In the genomic region with DNA sequence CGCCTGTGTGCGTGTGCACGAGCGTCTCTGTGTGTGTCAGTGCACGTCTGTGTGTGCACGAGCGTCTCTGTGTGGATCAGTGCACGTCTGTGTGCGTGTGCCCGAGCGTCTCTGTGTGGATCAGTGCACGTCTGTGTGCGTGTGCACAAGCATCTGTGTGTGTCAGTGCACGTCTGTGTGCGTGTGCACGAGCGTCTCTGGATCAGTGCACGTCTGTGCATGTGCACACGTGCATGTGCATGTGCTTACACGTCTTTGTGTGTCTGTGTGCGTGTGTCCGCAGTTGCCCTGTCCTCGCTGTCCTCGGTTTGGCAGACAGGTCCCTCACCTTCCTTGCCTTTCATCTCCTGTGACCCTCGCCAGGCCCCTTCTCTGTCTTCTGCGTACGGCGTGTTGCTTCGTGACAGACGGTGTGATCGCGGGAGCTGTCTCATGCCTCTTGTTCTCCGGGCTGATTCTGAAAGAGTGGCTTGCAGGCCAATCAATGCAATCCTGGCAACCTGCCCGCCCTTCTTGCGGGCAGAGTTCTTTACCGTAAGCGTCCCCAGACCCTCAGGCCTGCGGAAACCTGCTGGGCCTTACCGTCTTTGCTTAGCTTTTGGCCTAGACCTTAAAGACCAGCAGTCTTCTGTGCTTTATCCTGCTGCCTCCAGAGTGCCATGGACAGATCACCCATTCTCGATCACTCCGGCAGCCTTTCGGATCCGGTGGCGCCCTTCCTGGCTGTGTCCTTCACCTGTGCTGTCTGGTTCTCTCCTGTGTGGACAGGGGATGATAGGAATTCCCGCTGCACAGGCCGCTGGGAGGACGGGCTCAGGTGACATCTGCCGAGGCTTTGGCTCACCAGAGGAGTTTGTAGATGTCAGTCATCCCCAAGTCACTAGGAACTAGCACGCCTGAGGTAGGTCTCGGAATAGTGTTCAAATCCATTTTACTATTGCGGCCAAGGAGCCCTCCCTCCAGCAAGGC, we compare ENCODE assay signal across 25 cellular contexts. TPM values are rescaled to one million over a fixed set of nuclear protein-coding genes. Genes with fewer than 3 reads are reported as not detected.
DNase-seq lines count a peak whose midpoint lies in the region; ATAC-seq, FAIRE-seq and TF ChIP-seq lines count a peak whose summit lies in the region.
"Had no signal": no experiment of that assay in that cellular context is flagged by ENCODE, and none has a peak within 500 bp of the region (broad histone marks: within the 10 kb centered on the region; RNA-seq: fewer than 3 reads in every experiment).

No MANE protein-coding gene starts in this region.

- H3K4me1 ChIP-seq in left ventricle myocardium inferior (peaks cover 35% of the 10 kb centered on the region), right atrium auricular region (peaks cover 0 to 11% of the 10 kb centered on the region in 2 donors), osteoblast (ENCODE audit: insufficient read depth, low read length) (no peaks in the 10 kb centered on the region), upper lobe of right lung (peaks cover 5% of the 10 kb centered on the region), kidney (ENCODE audit: control insufficient read depth in 1 of 2, insufficient read depth in 1 of 2, low read depth in 1 of 2, low read length in 2 of 2) (no peaks in the 10 kb centered on the region)
- H3K4me1 ChIP-seq: HAP-1, SJSA1 had no signal

- ATAC-seq in upper lobe of right lung, result no peak

- H3K4me3 ChIP-seq in left ventricle myocardium inferior (no peak overlapping the region), right atrium auricular region (no peak overlapping the region), osteoblast (ENCODE audit: insufficient read depth, low read length) (no peak overlapping the region), upper lobe of right lung (no peak overlapping the region), kidney (ENCODE audit: low read length in 2 of 2) (no peak overlapping the region)
- H3K4me3 ChIP-seq: GM23248, HAP-1, PC-9, SJSA1 had no signal

- H3K27ac ChIP-seq in left ventricle myocardium inferior (replicated peaks) (no peak overlapping the region), right atrium auricular region (no peak overlapping the region), osteoblast (ENCODE audit: low read depth, low read length) (no peak overlapping the region), upper lobe of right lung (no peak overlapping the region), kidney (ENCODE audit: low read depth in 2 of 2, low read length in 2 of 2) (no peak overlapping the region)
- H3K27ac ChIP-seq: GM23248, KMS-11, PC-9, SJSA1 had no signal

- intact Hi-C loops in left ventricle myocardium inferior (cut with micrococcal nuclease) (no loop called here), upper lobe of right lung (cut with DNase I) (no loop called here), kidney (cut with DNase I) (no loop called here)

- peak; percentile 17 for DNase-seq in left ventricle myocardium inferior
- DNase-seq in right atrium auricular region (ENCODE audit: low spot score), result no peak
- peak; percentile 39 for DNase-seq in islet precursor cell
- DNase-seq in osteoblast (ENCODE audit: insufficient read length, low spot score, missing footprints), result peak; percentile 31
- peak; percentile 40 for DNase-seq in upper lobe of right lung
- DNase-seq in activated CD4-positive, alpha-beta T cell treated with anti-CD3 and anti-CD28 coated beads for 4 hours, result no peak
- DNase-seq in kidney, result no peak
- no peak for DNase-seq in central memory CD4-positive, alpha-beta T cell
- DNase-seq: 8988T; DMS153; DND-41; GM23248; MM.1S; NCI-H1694; NCI-H2029 treated with DMSO at 0.1 percent for 48 hours; NCI-H524 treated with DMSO at 0.1 percent for 48 hours; NCI-H82; NK-92 treated with Interleukin-12 subunit alpha and Interleukin-12 subunit beta, amount 100 ng/mL, for 24 hours; PC-9; RPMI8226 had no signal

- H3K27me3 ChIP-seq in left ventricle myocardium inferior (ENCODE audit: low read depth), result no peaks in the 10 kb centered on the region
- H3K27me3 ChIP-seq in right atrium auricular region, result no peaks in the 10 kb centered on the region
- H3K27me3 ChIP-seq in osteoblast (ENCODE audit: insufficient read depth, low read length), result no peaks in the 10 kb centered on the region
- H3K27me3 ChIP-seq in upper lobe of right lung, result no peaks in the 10 kb centered on the region
- H3K27me3 ChIP-seq: SJSA1 had no signal

- H3K9ac ChIP-seq in kidney (ENCODE audit: low read length in 2 of 2), result no peak overlapping the region
- H3K9ac ChIP-seq: GM23248, KMS-11 had no signal

- H4K20me1 ChIP-seq in osteoblast (ENCODE audit: insufficient read depth, low read length), result peaks cover 13% of the 10 kb centered on the region

- no peak overlapping the region for H2AFZ ChIP-seq in osteoblast (ENCODE audit: low read length)
- H2AFZ ChIP-seq: GM23248, PC-9 had no signal

- TF ChIP-seq CTCF in left ventricle myocardium inferior (IDR thresholded peaks at IDR 0.05; ENCODE audit: borderline replicate concordance), result no peak
- TF ChIP-seq CTCF in right atrium auricular region (IDR thresholded peaks at IDR 0.05), result no peak
- no peak for TF ChIP-seq CTCF in osteoblast (IDR thresholded peaks at IDR 0.05; ENCODE audit: extremely low read depth, low read depth, low read length)
- no peak for TF ChIP-seq CTCF in upper lobe of right lung (IDR thresholded peaks at IDR 0.05)
- TF ChIP-seq CTCF in kidney (IDR thresholded peaks at IDR 0.05; ENCODE audit: borderline replicate concordance, extremely low read depth, insufficient read depth), result no peak

- H3K79me2 ChIP-seq in osteoblast (ENCODE audit: insufficient read depth, low read length), result no peaks in the 10 kb centered on the region

- no peak for FAIRE-seq in kidney (lab: Jason Lieb, UNC)
- FAIRE-seq: GM18507 had no signal

- no peaks in the 10 kb centered on the region for H3K9me3 ChIP-seq in left ventricle myocardium inferior (replicated peaks)
- no peaks in the 10 kb centered on the region for H3K9me3 ChIP-seq in right atrium auricular region
- H3K9me3 ChIP-seq in osteoblast (ENCODE audit: low read depth, low read length), result no peaks in the 10 kb centered on the region
- H3K9me3 ChIP-seq in upper lobe of right lung, result no peaks in the 10 kb centered on the region
- H3K9me3 ChIP-seq in kidney (ENCODE audit: control insufficient read depth in 1 of 2, low read length in 2 of 2), result no peaks in the 10 kb centered on the region
- H3K9me3 ChIP-seq: HAP-1, SJSA1 had no signal

- H3K36me3 ChIP-seq in left ventricle myocardium inferior, result peaks cover 70% of the 10 kb centered on the region
- peaks cover 67% of the 10 kb centered on the region for H3K36me3 ChIP-seq in right atrium auricular region
- H3K36me3 ChIP-seq in osteoblast (ENCODE audit: insufficient read depth, low read length), result peaks cover 36% of the 10 kb centered on the region
- peaks cover 54% of the 10 kb centered on the region for H3K36me3 ChIP-seq in upper lobe of right lung
- H3K36me3 ChIP-seq in kidney (ENCODE audit: control insufficient read depth in 1 of 2, insufficient read depth in 2 of 2, low read length in 2 of 2), result peaks cover 49 to 52% of the 10 kb centered on the region in 2 donors

- no peak overlapping the region for H3K4me2 ChIP-seq in osteoblast (ENCODE audit: insufficient read depth, low read length)
- H3K4me2 ChIP-seq: KMS-11, PC-9 had no signal

RNA-seq across cellular contexts. Expression of gene MLYCD, which starts 18.5 kb away (rescaled TPM):
- total RNA-seq in left ventricle myocardium inferior (50.4 TPM), right atrium auricular region (10 to 100 TPM; 22.0 to 37.0 TPM), osteoblast (5.1 and 5.6 TPM in 2 replicates), upper lobe of right lung (9.7 TPM), kidney (8.8 TPM)
- 9.1 TPM for polyA plus RNA-seq in kidney (ENCODE audit: insufficient read depth, low read depth, low replicate concordance)

RNA-seq across cellular contexts. Expression of gene OSGIN1, which starts 35.6 kb away (rescaled TPM):
- total RNA-seq in left ventricle myocardium inferior (12.5 TPM), right atrium auricular region (1 to 10 TPM; 6.0 to 6.5 TPM), osteoblast (3.6 and 5.0 TPM in 2 replicates), upper lobe of right lung (19.0 TPM), kidney (6.3 TPM)
- 14.5 TPM for polyA plus RNA-seq in kidney (ENCODE audit: insufficient read depth, low read depth, low replicate concordance)

RNA-seq across cellular contexts. Expression of gene NECAB2, which starts 50.6 kb away (rescaled TPM):
- 0.69 TPM for total RNA-seq in left ventricle myocardium inferior
- total RNA-seq in right atrium auricular region, result under 1 TPM in 1 of 2 donors, not detected in 1; 0.71 TPM
- 0.29 and 0.72 TPM in 2 replicates for total RNA-seq in osteoblast
- total RNA-seq in upper lobe of right lung, result not detected
- 0.82 TPM for total RNA-seq in kidney
- 47.0 TPM for polyA plus RNA-seq in kidney (ENCODE audit: insufficient read depth, low read depth, low replicate concordance)
- total RNA-seq: GM23248, SJSA1 had no signal
- polyA plus RNA-seq: IgD-negative memory B cell had no signal

Comparison
In these comparisons a context has a peak if more than half of its experiments do, and no peak if none do; other contexts are left out.
1. DNase-seq: peak in left ventricle myocardium inferior (single experiment), islet precursor cell (single experiment), osteoblast (single experiment) and upper lobe of right lung (single experiment); none in right atrium auricular region (single experiment), activated CD4-positive, alpha-beta T cell treated with anti-CD3 and anti-CD28 coated beads for 4 hours (0 of 2), kidney (single experiment) and central memory CD4-positive, alpha-beta T cell (single experiment).